In the genomic region with DNA sequence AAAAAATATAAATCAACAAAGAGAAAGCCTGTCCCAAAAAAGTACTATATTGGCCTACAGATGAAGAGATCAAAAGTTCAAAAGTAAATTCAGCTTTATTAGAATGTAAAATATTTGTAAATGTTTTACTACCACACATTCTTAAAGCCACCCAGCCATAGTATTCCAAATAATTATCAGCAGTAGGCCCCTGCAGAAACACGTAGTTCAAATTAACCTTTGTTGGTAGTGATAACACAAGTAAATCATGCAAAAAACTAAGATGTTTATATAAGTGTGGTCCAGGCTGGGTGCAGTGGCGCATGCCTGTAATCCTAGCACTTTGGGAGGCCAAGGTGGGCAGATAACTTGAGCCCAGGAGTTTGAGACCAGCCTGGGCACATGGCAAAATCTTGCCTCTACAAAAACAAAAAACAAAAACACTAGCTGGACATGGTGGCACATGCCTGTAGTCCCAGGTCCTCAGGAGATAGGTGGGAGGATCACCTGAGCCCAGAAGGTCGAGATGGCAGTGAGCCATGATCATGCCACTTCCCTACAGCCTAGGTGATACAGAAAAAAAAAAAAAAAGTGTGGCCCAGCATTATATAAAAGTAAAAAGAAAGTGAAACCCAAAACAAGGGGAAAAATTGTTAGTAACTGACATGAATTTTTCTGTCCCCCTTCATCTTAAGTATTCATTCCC, we compare ENCODE assay signal across 10 cellular contexts. TPM values are rescaled to one million over a fixed set of nuclear protein-coding genes. Genes with fewer than 3 reads are reported as not detected.
DNase-seq lines count a peak whose midpoint lies in the region; ATAC-seq and TF ChIP-seq lines count a peak whose summit lies in the region.
"Had no signal": no experiment of that assay in that cellular context is flagged by ENCODE, and none has a peak within 500 bp of the region (broad histone marks: within the 10 kb centered on the region; RNA-seq: fewer than 3 reads in every experiment).

No MANE protein-coding gene starts in this region.

- H3K79me2 ChIP-seq in HCT116 (ENCODE audit: insufficient read depth, low read length) (peaks cover 76% of the 10 kb centered on the region), fibroblast of lung (ENCODE audit: control insufficient read depth, insufficient read depth, low read length) (peaks cover 30% of the 10 kb centered on the region)

- DNase-seq in HCT116 (ENCODE audit: low read depth, low spot score), result no peak
- peak in 3 of 5 donors; percentile 17 to 26 (median 21) for DNase-seq in T-helper 1 cell
- DNase-seq in fibroblast of lung (ENCODE audit: low read depth in 2 of 2), result no peak
- DNase-seq in stimulated activated effector memory CD8-positive, alpha-beta T cell treated with anti-CD3 and anti-CD28 coated beads, Interleukin-12 subunit alpha, Interleukin-12 subunit beta, amount 100 ng/mL, for 72 hours (ENCODE audit: low spot score in 2 of 2), result no peak
- DNase-seq in tibial nerve (ENCODE audit: low spot score in 2 of 2), result no peak
- no peak for DNase-seq in progenitor cell of endocrine pancreas (ENCODE audit: low spot score, unreplicated experiment)
- DNase-seq: midbrain, NCI-H82 had no signal

- H3K9me3 ChIP-seq in HCT116 (ENCODE audit: control insufficient read depth in 1 of 2, insufficient read depth in 1 of 2, low read depth in 1 of 2, low read length in 2 of 2) (no peaks in the 10 kb centered on the region), fibroblast of lung (ENCODE audit: control insufficient read depth, insufficient read depth, low read depth, low read length) (no peaks in the 10 kb centered on the region), tibial nerve (no peaks in the 10 kb centered on the region)

- H3K4me1 Mint-ChIP-seq in stimulated activated effector memory CD8-positive, alpha-beta T cell treated with anti-CD3 and anti-CD28 coated beads, Interleukin-12 subunit alpha, Interleukin-12 subunit beta, amount 100 ng/mL, for 72 hours, result peaks cover 48% of the 10 kb centered on the region
- H3K4me1 Mint-ChIP-seq in progenitor cell of endocrine pancreas (ENCODE audit: low read depth), result peaks cover 36% of the 10 kb centered on the region

- H3K4me2 ChIP-seq in HCT116 (ENCODE audit: low read length) (0 out of 2 replicates have a peak overlapping the region, but pooled peaks have one; percentile 0), fibroblast of lung (ENCODE audit: extremely low read depth, insufficient read depth, low read length) (peak overlapping the region; percentile 81)

- RAD21 ChIA-PET in HCT116 (lab: Charles Lee; ENCODE audit: low non-redundant PET in 1 of 2, low total read pairs in 2 of 2, uncharacterized antibody in 2 of 2, unreplicated experiment in 2 of 2), result no interaction called here

- no peak for ATAC-seq in HCT116
- peak; percentile 66 for ATAC-seq in stimulated activated effector memory CD8-positive, alpha-beta T cell treated with anti-CD3 and anti-CD28 coated beads, Interleukin-12 subunit alpha, Interleukin-12 subunit beta, amount 100 ng/mL, for 72 hours
- no peak for ATAC-seq in GM21717 (IDR thresholded peaks at IDR 0.05; ENCODE audit: unreplicated experiment)
- ATAC-seq: K562 had no signal

- no peak overlapping the region for H3K27ac ChIP-seq in HCT116 (ENCODE audit: low read depth, low read length)
- H3K27ac ChIP-seq in fibroblast of lung (ENCODE audit: insufficient read depth, low read length), result peak overlapping the region; percentile 36
- H3K27ac ChIP-seq in tibial nerve, result peak overlapping the region in 1 of 4 donors; percentile 25

- H3K27me3 Mint-ChIP-seq in progenitor cell of endocrine pancreas, result no peaks in the 10 kb centered on the region

- no TSS peak for BruUV-seq in HCT116 (replicated peaks; lab: Mats Ljungman, UMichigan)

- no peaks in the 10 kb centered on the region for H3K9me3 Mint-ChIP-seq in stimulated activated effector memory CD8-positive, alpha-beta T cell treated with anti-CD3 and anti-CD28 coated beads, Interleukin-12 subunit alpha, Interleukin-12 subunit beta, amount 100 ng/mL, for 72 hours
- H3K9me3 Mint-ChIP-seq in progenitor cell of endocrine pancreas (ENCODE audit: low read depth), result peaks cover 4% of the 10 kb centered on the region

- TF ChIP-seq POLR2A in HCT116 (IDR thresholded peaks at IDR 0.05; ENCODE audit: borderline replicate concordance, extremely low read depth, insufficient read depth, insufficient read length), result no peak
- TF ChIP-seq POLR2A in tibial nerve (IDR thresholded peaks at IDR 0.05), result no peak

- no peak for TF ChIP-seq CTCF in HCT116 (IDR thresholded peaks at IDR 0.05 in 2 of 3, conservative IDR thresholded peaks at IDR 0.05 in 1 of 3; ENCODE audit: borderline replicate concordance in 1 of 3, insufficient read depth in 1 of 3, low read depth in 2 of 3, low read length in 2 of 3)
- no peak for TF ChIP-seq CTCF in fibroblast of lung (conservative IDR thresholded peaks at IDR 0.05 in 1 of 2, IDR thresholded peaks at IDR 0.05 in 1 of 2; ENCODE audit: low read depth in 1 of 2, low read length in 2 of 2)
- no peak for TF ChIP-seq CTCF in tibial nerve (IDR thresholded peaks at IDR 0.05)
- TF ChIP-seq CTCF in progenitor cell of endocrine pancreas (IDR thresholded peaks at IDR 0.05; ENCODE audit: unreplicated experiment), result no peak

- CTCF ChIA-PET in HCT116 (lab: Charles Lee), result no interaction called here

- peak overlapping the region; percentile 46 for H3K4me3 Mint-ChIP-seq in stimulated activated effector memory CD8-positive, alpha-beta T cell treated with anti-CD3 and anti-CD28 coated beads, Interleukin-12 subunit alpha, Interleukin-12 subunit beta, amount 100 ng/mL, for 72 hours
- H3K4me3 Mint-ChIP-seq in progenitor cell of endocrine pancreas (ENCODE audit: low read depth), result no peak overlapping the region

- H3K27me3 ChIP-seq in HCT116 (ENCODE audit: insufficient read depth, low read length) (no peaks in the 10 kb centered on the region), fibroblast of lung (ENCODE audit: control insufficient read depth, insufficient read depth, low read length) (no peaks in the 10 kb centered on the region), tibial nerve (no peaks in the 10 kb centered on the region)

- H3K27ac Mint-ChIP-seq in stimulated activated effector memory CD8-positive, alpha-beta T cell treated with anti-CD3 and anti-CD28 coated beads, Interleukin-12 subunit alpha, Interleukin-12 subunit beta, amount 100 ng/mL, for 72 hours, result peak overlapping the region; percentile 91
- H3K27ac Mint-ChIP-seq in progenitor cell of endocrine pancreas, result no peak overlapping the region

- H3K4me1 ChIP-seq in HCT116 (ENCODE audit: control insufficient read depth in 1 of 2, insufficient read depth in 2 of 2, low read length in 2 of 2), result peaks cover 36 to 60% of the 10 kb centered on the region in 2 experiments
- peaks cover 6% of the 10 kb centered on the region for H3K4me1 ChIP-seq in fibroblast of lung (ENCODE audit: control insufficient read depth, extremely low read depth, insufficient read depth, low read length)
- H3K4me1 ChIP-seq in tibial nerve, result peaks cover 0 to 64% (median 24%) of the 10 kb centered on the region in 4 donors

- H4K20me1 ChIP-seq in HCT116 (ENCODE audit: insufficient read depth), result no peaks in the 10 kb centered on the region
- no peaks in the 10 kb centered on the region for H4K20me1 ChIP-seq in fibroblast of lung (ENCODE audit: control insufficient read depth, extremely low read depth, insufficient read depth, low read length)

- intact Hi-C loops in HCT116 (cut with micrococcal nuclease), result no loop called here

- no peak for TF ChIP-seq EP300 in tibial nerve (IDR thresholded peaks at IDR 0.05)

- H3K4me3 ChIP-seq in HCT116 (replicated peaks in 1 of 2; ENCODE audit: low read depth in 1 of 2, low read length in 2 of 2), result no peak overlapping the region
- peak overlapping the region in 1 of 4 experiments; percentile 19 for H3K4me3 ChIP-seq in fibroblast of lung (replicated peaks in 1 of 4; ENCODE audit: control extremely low read depth in 1 of 4, insufficient read depth in 1 of 4, low read depth in 3 of 4, low read length in 4 of 4)
- H3K4me3 ChIP-seq in tibial nerve, result no peak overlapping the region
- H3K4me3 ChIP-seq: K562 had no signal

- H3K9ac ChIP-seq in HCT116 (ENCODE audit: low read length), result no peak overlapping the region
- H3K9ac ChIP-seq in fibroblast of lung (ENCODE audit: insufficient read depth, low read length), result no peak overlapping the region

- POLR2A ChIA-PET in HCT116 (lab: Charles Lee), result no interaction called here

- peaks cover 29% of the 10 kb centered on the region for H3K36me3 Mint-ChIP-seq in stimulated activated effector memory CD8-positive, alpha-beta T cell treated with anti-CD3 and anti-CD28 coated beads, Interleukin-12 subunit alpha, Interleukin-12 subunit beta, amount 100 ng/mL, for 72 hours
- peaks cover 17% of the 10 kb centered on the region for H3K36me3 Mint-ChIP-seq in progenitor cell of endocrine pancreas (ENCODE audit: insufficient read depth)

- H3K9me2 ChIP-seq in HCT116 (ENCODE audit: insufficient read depth), result no peaks in the 10 kb centered on the region

- no peak for TF ChIP-seq RAD21 in HCT116 (IDR thresholded peaks at IDR 0.05; ENCODE audit: low read depth)

- H3K36me3 ChIP-seq in HCT116 (ENCODE audit: control insufficient read depth in 1 of 2, insufficient read depth in 2 of 2, low read length in 2 of 2) (peaks cover 5 to 7% of the 10 kb centered on the region in 2 experiments; a peak in 3 of 4 replicates), fibroblast of lung (ENCODE audit: control insufficient read depth, insufficient read depth, low read length) (peaks cover 3% of the 10 kb centered on the region), tibial nerve (peaks cover 0 to 35% (median 0%) of the 10 kb centered on the region in 3 donors)

- WGBS in tibial nerve, 2 donors, result 69% methylated on average over 3 of the region's 3 CpGs

- H2AFZ ChIP-seq in HCT116 (ENCODE audit: low read depth, low read length, poor library complexity, severe bottlenecking), result no peak overlapping the region
- no peak overlapping the region for H2AFZ ChIP-seq in fibroblast of lung (ENCODE audit: low read length)

TF ChIP-seq in HCT116, 20 proteins besides CTCF, POLR2A, EP300 and RAD21:
- TF ChIP-seq POLR2AphosphoS5 (IDR thresholded peaks at IDR 0.05; ENCODE audit: low read depth, low read length) (no peak), SP1 (IDR thresholded peaks at IDR 0.05; ENCODE audit: low read depth) (no peak), CBX3 (IDR thresholded peaks at IDR 0.05; ENCODE audit: low read depth) (no peak), ZNF274 (IDR thresholded peaks at IDR 0.05; ENCODE audit: low read depth, low read length) (no peak), CEBPB (IDR thresholded peaks at IDR 0.05; ENCODE audit: low read depth) (no peak)
- TF ChIP-seq, protein P1, sequence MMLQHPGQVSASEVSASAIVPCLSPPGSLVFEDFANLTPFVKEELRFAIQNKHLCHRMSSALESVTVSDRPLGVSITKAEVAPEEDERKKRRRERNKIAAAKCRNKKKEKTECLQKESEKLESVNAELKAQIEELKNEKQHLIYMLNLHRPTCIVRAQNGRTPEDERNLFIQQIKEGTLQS (IDR thresholded peaks at IDR 0.05), result no peak

RNA-seq across cellular contexts. Expression of a gene that starts 17.9 kb away (rescaled TPM):
- total RNA-seq in HCT116 (2021; ENCODE audit: unreplicated experiment), result 44.7 TPM
- 17.3 and 17.7 TPM in 2 replicates for polyA plus RNA-seq in HCT116 (2012)
- total RNA-seq in fibroblast of lung, result 16.9 and 22.8 TPM in 2 replicates
- 23.7 and 25.9 TPM in 2 replicates for polyA plus RNA-seq in fibroblast of lung
- 15.8 and 18.0 TPM in 2 replicates for polyA plus RNA-seq in fibroblast of lung (2012)
- polyA minus RNA-seq in fibroblast of lung (ENCODE audit: low replicate concordance), result 11.2 and 29.7 TPM in 2 replicates
- 10 to 100 TPM; 25.5 to 45.2 (median 29.7) TPM for total RNA-seq in tibial nerve
- 53.6 and 54.2 TPM in 2 replicates for total RNA-seq in progenitor cell of endocrine pancreas

Comparison
In these comparisons a context has a peak if more than half of its experiments do, and no peak if none do; other contexts are left out.
1. DNase-seq: peak in T-helper 1 cell (3 of 5); none in HCT116 (single experiment), fibroblast of lung (0 of 2), stimulated activated effector memory CD8-positive, alpha-beta T cell treated with anti-CD3 and anti-CD28 coated beads, Interleukin-12 subunit alpha, Interleukin-12 subunit beta, amount 100 ng/mL, for 72 hours (0 of 2), tibial nerve (0 of 2) and progenitor cell of endocrine pancreas (single experiment).